19 cellular contexts compared by ENCODE assay signal in genomic region chr3:191138937-191139336, GRCh38.
DNase-seq lines count a peak whose midpoint lies in the region; ATAC-seq, FAIRE-seq and TF ChIP-seq lines count a peak whose summit lies in the region.
"Had no signal": no experiment of that assay in that cellular context is flagged by ENCODE, and none has a peak within 500 bp of the region (broad histone marks: within the 10 kb centered on the region; RNA-seq: fewer than 3 reads in every experiment).

No MANE protein-coding gene starts in this region.

- TF ChIP-seq CTCF in OCI-LY7 (conservative IDR thresholded peaks at IDR 0.05; ENCODE audit: low read length) (no peak), stomach (IDR thresholded peaks at IDR 0.05) (no peak)

- H3K36me3 ChIP-seq in OCI-LY7 (ENCODE audit: insufficient read depth, low read length) (peaks cover 12% of the 10 kb centered on the region), stomach (no peaks in the 10 kb centered on the region)
- H3K36me3 ChIP-seq: SJCRH30 had no signal

- FAIRE-seq in urothelium cell line (lab: Jason Lieb, UNC) = no peak
- FAIRE-seq: TTC549 had no signal

- CTCF ChIA-PET in OCI-LY7 (lab: Charles Lee; ENCODE audit: unreplicated experiment) = no interaction called here

- WGBS in stomach, 5 donors = 26 to 58% (median 34%) methylated on average over 1 of the region's 1 CpG

- no peaks in the 10 kb centered on the region for H3K79me2 ChIP-seq in OCI-LY7 (ENCODE audit: insufficient read depth, low read depth, low read length)

- H3K4me1 ChIP-seq in OCI-LY7 (ENCODE audit: insufficient read depth, low read length, poor library complexity, severe bottlenecking) = peaks cover 49% of the 10 kb centered on the region
- H3K4me1 ChIP-seq in stomach = no peaks in the 10 kb centered on the region
- H3K4me1 ChIP-seq: SJCRH30 had no signal

- intact Hi-C loops in OCI-LY7 (cut with micrococcal nuclease; ENCODE audit: unreplicated experiment) = loop anchor here (5.0 kb wide), 1 partner anchor 113 kb away; no protein-coding TSS in a partner anchor
- intact Hi-C loops in stomach (cut with DNase I; ENCODE audit: low total_unique reads) = no loop called here

- TF ChIP-seq EP300 in stomach (IDR thresholded peaks at IDR 0.05) = no peak

- H3K4me3 ChIP-seq in OCI-LY7 (ENCODE audit: low read depth, low read length, poor library complexity, severe bottlenecking) (no peak overlapping the region), stomach (no peak overlapping the region)
- H3K4me3 ChIP-seq: SJCRH30 had no signal

- POLR2A ChIA-PET in OCI-LY7 (lab: Charles Lee) = interaction anchor here (0.6 to 2.1 kb wide), 11 partner anchors 9 to 930 kb away, joined by 3 to 9 read pairs (median 5); no protein-coding TSS in a partner anchor

- H3K9me2 ChIP-seq in OCI-LY7 (ENCODE audit: insufficient read depth, low read length) = no peaks in the 10 kb centered on the region

- BruUV-seq in OCI-LY7 (replicated peaks; lab: Mats Ljungman, UMichigan) = no TSS peak

- DNase-seq in OCI-LY7 (ENCODE audit: low spot score) (no peak), urothelium cell line (ENCODE audit: low spot score) (no peak), cerebellar cortex (ENCODE audit: low spot score) (no peak), stomach (no peak)
- DNase-seq: activated CD8-positive, alpha-beta T cell treated with anti-CD3 and anti-CD28 coated beads for 36 hours; AML-193; amygdala; DND-41; GOT3; Karpas-422; nephron progenitor cell; SJCRH30; stimulated activated naive CD8-positive, alpha-beta T cell treated with anti-CD3 and anti-CD28 coated beads, Interleukin-15, amount 100 ng/mL, for 72 hours had no signal

- H4K20me1 ChIP-seq in OCI-LY7 (ENCODE audit: insufficient read depth, low read length) = no peaks in the 10 kb centered on the region

- H3K27me3 ChIP-seq in stomach = no peaks in the 10 kb centered on the region
- H3K27me3 ChIP-seq: SJCRH30 had no signal

- peak overlapping the region; percentile 67; the same call in 1 of the 2 replicates for H2AFZ ChIP-seq in OCI-LY7 (ENCODE audit: low read length)

- H3K27ac ChIP-seq in OCI-LY7 (ENCODE audit: low read depth, low read length, poor library complexity, severe bottlenecking) (peak overlapping the region; percentile 4), stomach (no peak overlapping the region)
- H3K27ac ChIP-seq: SJCRH30 had no signal

- H3K9me3 ChIP-seq in OCI-LY7 (ENCODE audit: low read length) (peaks cover 19% of the 10 kb centered on the region; the same call in 1 of the 2 replicates), stomach (no peaks in the 10 kb centered on the region)
- H3K9me3 ChIP-seq: SJCRH30 had no signal

- ATAC-seq in GM18519 (IDR thresholded peaks at IDR 0.05; ENCODE audit: low FRiP score, unreplicated experiment) = peak; percentile 42
- peak; percentile 41 for ATAC-seq in GM21390 (IDR thresholded peaks at IDR 0.05; ENCODE audit: unreplicated experiment)
- peak; percentile 31 for ATAC-seq in HG03045 (IDR thresholded peaks at IDR 0.05; ENCODE audit: unreplicated experiment)
- ATAC-seq in GM19023 (IDR thresholded peaks at IDR 0.05; ENCODE audit: unreplicated experiment) = no peak
- ATAC-seq: activated CD8-positive, alpha-beta T cell treated with anti-CD3 and anti-CD28 coated beads for 36 hours; activated T-helper 17 cell treated with anti-CD3 and anti-CD28 coated beads, Interleukin-2, amount 50 U/mL, for 72 hours; stimulated activated naive CD8-positive, alpha-beta T cell treated with anti-CD3 and anti-CD28 coated beads, Interleukin-15, amount 100 ng/mL, for 72 hours had no signal

- H3K4me2 ChIP-seq in OCI-LY7 (ENCODE audit: low read length) = peak overlapping the region; percentile 1; the same call in 1 of the 2 replicates

- no peak for TF ChIP-seq POLR2A in stomach (IDR thresholded peaks at IDR 0.05)
